ENCODE assay signal across 10 cellular contexts in the genomic region with DNA sequence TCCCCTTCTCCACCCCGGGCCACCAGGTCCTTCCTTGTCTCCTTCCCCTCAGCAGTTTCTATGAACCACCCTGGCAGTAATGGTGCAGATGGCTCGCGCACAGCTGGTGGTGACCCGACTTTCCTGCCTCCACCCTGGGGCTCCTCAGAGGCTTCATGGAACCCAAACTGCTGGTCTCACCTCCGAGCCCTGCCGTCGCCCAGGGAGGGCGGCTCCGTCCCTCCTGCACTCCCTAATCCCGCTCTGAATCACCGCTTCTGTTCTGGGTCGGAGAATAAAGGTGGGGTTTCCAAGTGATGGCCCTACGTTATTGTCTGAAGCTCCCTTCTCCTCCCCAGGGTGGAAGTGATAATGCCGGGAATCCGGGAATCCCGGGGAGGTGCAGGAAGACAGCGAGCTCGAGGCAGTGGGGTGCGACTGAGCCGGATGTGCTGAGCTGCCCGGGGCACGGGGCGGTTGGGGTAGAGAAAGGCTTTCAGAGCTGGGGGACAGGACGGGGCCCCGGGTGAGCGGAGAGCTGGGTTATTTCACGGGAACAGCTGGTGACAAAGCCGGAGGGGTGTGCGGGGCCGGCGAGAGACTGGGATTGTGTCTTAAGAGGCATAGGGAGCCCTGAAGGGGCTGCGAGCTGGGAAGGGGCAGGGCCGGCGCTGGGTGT. TPM values are rescaled to one million over a fixed set of nuclear protein-coding genes. Genes with fewer than 3 reads are reported as not detected.
DNase-seq lines count a peak whose midpoint lies in the region; ATAC-seq and TF ChIP-seq lines count a peak whose summit lies in the region.
"Had no signal": no experiment of that assay in that cellular context is flagged by ENCODE, and none has a peak within 500 bp of the region (broad histone marks: within the 10 kb centered on the region; RNA-seq: fewer than 3 reads in every experiment).

No MANE protein-coding gene starts in this region.

- H3K18ac ChIP-seq in trophoblast cell (ENCODE audit: low read length): no peak overlapping the region

- no peak overlapping the region for H4K91ac ChIP-seq in trophoblast cell (ENCODE audit: low read depth, low read length)

- no peak overlapping the region for H3K14ac ChIP-seq in trophoblast cell (ENCODE audit: low read length)

- H3K27ac ChIP-seq in Panc1 (ENCODE audit: low read length) (no peak overlapping the region; the same call in 1 of the 2 replicates), foreskin keratinocyte (peak overlapping the region; percentile 51), trophoblast cell (ENCODE audit: low read depth, low read length) (no peak overlapping the region)

- ATAC-seq in Panc1 (peak; percentile 42; the same call in 1 of the 2 replicates), foreskin keratinocyte (peak; percentile 62), GM19328 (IDR thresholded peaks at IDR 0.05; ENCODE audit: unreplicated experiment) (no peak), HG02610 (IDR thresholded peaks at IDR 0.05; ENCODE audit: unreplicated experiment) (no peak)

- no peaks in the 10 kb centered on the region for H3K9me3 ChIP-seq in Panc1 (ENCODE audit: control insufficient read depth, insufficient read depth, low read depth, low read length)
- H3K9me3 ChIP-seq in trophoblast cell (ENCODE audit: insufficient read depth, low read depth, low read length): no peaks in the 10 kb centered on the region

- in situ Hi-C loops in Panc1 (cut with HindIII; ENCODE audit: low pct_unique_long_range_greater_than_20kb, low sequenced_read_pairs): no loop called here

- no peak overlapping the region for H2BK120ac ChIP-seq in trophoblast cell (ENCODE audit: insufficient read depth, low read length, poor library complexity)

- no peaks in the 10 kb centered on the region for H3K79me1 ChIP-seq in trophoblast cell (ENCODE audit: low read length)

- peak overlapping the region; percentile 25 for H2AFZ ChIP-seq in trophoblast cell (ENCODE audit: insufficient read depth, low read length, poor library complexity)

- H3K36me3 ChIP-seq in Panc1 (ENCODE audit: control insufficient read depth, insufficient read depth, low read length): no peaks in the 10 kb centered on the region
- H3K36me3 ChIP-seq in trophoblast cell (ENCODE audit: control insufficient read depth in 1 of 2, insufficient read depth in 2 of 2, low read length in 2 of 2): no peaks in the 10 kb centered on the region

- H3K4ac ChIP-seq in trophoblast cell (ENCODE audit: low read depth, low read length): no peak overlapping the region

- no peak overlapping the region for H3K23ac ChIP-seq in trophoblast cell (ENCODE audit: low read length)

- BruUV-seq in Panc1 (replicated peaks; lab: Mats Ljungman, UMichigan): no TSS peak

- CTCF ChIA-PET in Panc1 (lab: Charles Lee): no interaction called here
- CTCF ChIA-PET in HEK293T (lab: Yijun Ruan, JAX): interaction anchor here (0.7 kb wide), 1 partner anchor 89 kb away, joined by 3 read pairs; no protein-coding TSS in a partner anchor

- POLR2A ChIA-PET in Panc1 (lab: Charles Lee) (no interaction called here), HEK293T (lab: Yijun Ruan, JAX) (no interaction called here)

- peak; percentile 70 for DNase-seq in DMS53 (lab: John Stamatoyannopoulos, UW)
- no peak for DNase-seq in Panc1 (ENCODE audit: low read depth, low spot score)
- peak in 1 of 2 donors; percentile 40 for DNase-seq in foreskin keratinocyte
- DNase-seq in trophoblast cell: no peak
- DNase-seq in dermis blood vessel endothelial cell: no peak
- no peak for DNase-seq in HEK293T (ENCODE audit: extremely low spot score)

- H3K9ac ChIP-seq in trophoblast cell (ENCODE audit: low read length): no peak overlapping the region

- peak overlapping the region; percentile 16 for H4K8ac ChIP-seq in trophoblast cell (ENCODE audit: low read depth, low read length)

- H2BK5ac ChIP-seq in trophoblast cell (ENCODE audit: low read depth, low read length, poor library complexity): no peak overlapping the region

- peak overlapping the region; percentile 72 for H4K12ac ChIP-seq in trophoblast cell (ENCODE audit: low read depth, low read length)

- no CpG with 5 or more reads among the region's 34 CpGs for WGBS in trophoblast cell (ENCODE audit: extremely low coverage, insufficient coverage, insufficient read length)

- H3K4me3 ChIP-seq in Panc1 (ENCODE audit: low read depth in 2 of 2, low read length in 2 of 2) (peak overlapping the region; percentile 3 to 32), trophoblast cell (ENCODE audit: low read depth, low read length) (peak overlapping the region; percentile 13)

- no peaks in the 10 kb centered on the region for H3K27me3 ChIP-seq in Panc1 (ENCODE audit: control insufficient read depth, insufficient read depth, low read length)
- H3K27me3 ChIP-seq in foreskin keratinocyte: no peaks in the 10 kb centered on the region
- H3K27me3 ChIP-seq in trophoblast cell (ENCODE audit: insufficient read depth, low read length): no peaks in the 10 kb centered on the region

- intact Hi-C loops in Panc1 (cut with micrococcal nuclease; ENCODE audit: unreplicated experiment): no loop called here

- H3K4me2 ChIP-seq in trophoblast cell (ENCODE audit: low read length): peak overlapping the region; percentile 62

- no peak overlapping the region for H2AK5ac ChIP-seq in trophoblast cell (ENCODE audit: low read length)

- no peak overlapping the region for H2BK12ac ChIP-seq in trophoblast cell (ENCODE audit: low read length)

- H3K79me2 ChIP-seq in trophoblast cell (ENCODE audit: control insufficient read depth, insufficient read depth, low read length, poor library complexity): no peaks in the 10 kb centered on the region

- no peak for TF ChIP-seq CTCF in Panc1 (IDR thresholded peaks at IDR 0.05)
- no peak for TF ChIP-seq CTCF in foreskin keratinocyte (conservative IDR thresholded peaks at IDR 0.05)

- H3K4me1 ChIP-seq in Panc1 (ENCODE audit: control insufficient read depth, insufficient read depth, low read length) (peaks cover 3% of the 10 kb centered on the region; the same call in 1 of the 2 replicates), foreskin keratinocyte (peaks cover 14% of the 10 kb centered on the region), trophoblast cell (ENCODE audit: control insufficient read depth in 1 of 2, insufficient read depth in 2 of 2, low read length in 2 of 2) (peaks cover 10 to 11% of the 10 kb centered on the region in 2 experiments)

TF ChIP-seq in HEK293T, 16 proteins besides CTCF, POLR2A, EP300 and RAD21:
- TF ChIP-seq NFRKB (IDR thresholded peaks at IDR 0.05) (no peak), ARNT (IDR thresholded peaks at IDR 0.05) (no peak), ELF4 (IDR thresholded peaks at IDR 0.05) (no peak), HDGF (IDR thresholded peaks at IDR 0.05; ENCODE audit: borderline replicate concordance) (no peak), SP1 (IDR thresholded peaks at IDR 0.05) (no peak), CTBP1 (IDR thresholded peaks at IDR 0.05; ENCODE audit: borderline replicate concordance) (no peak), L3MBTL2 (conservative IDR thresholded peaks at IDR 0.05) (no peak), FOXM1 (IDR thresholded peaks at IDR 0.05; ENCODE audit: borderline replicate concordance) (no peak), ZNF384 (IDR thresholded peaks at IDR 0.05) (no peak), PKNOX1 (IDR thresholded peaks at IDR 0.05) (no peak), FOXA1 (IDR thresholded peaks at IDR 0.05) (no peak)

RNA-seq across cellular contexts. Expression of gene FUT2, which starts 0.7 kb away (rescaled TPM):
- 0.08 TPM for total RNA-seq in Panc1 (2021; ENCODE audit: unreplicated experiment)
- polyA plus RNA-seq in Panc1 (2012; ENCODE audit: insufficient read length): 0.82 TPM
- total RNA-seq in foreskin keratinocyte: 3.6 and 3.7 TPM in 2 replicates
- 1.4 and 2.4 TPM in 2 replicates for polyA plus RNA-seq in foreskin keratinocyte
- not detected in 2 replicates for polyA plus RNA-seq in trophoblast cell (2013)
- not detected in 2 replicates for total RNA-seq in dermis blood vessel endothelial cell
- total RNA-seq: M059J, posterior vena cava had no signal

RNA-seq across cellular contexts. Expression of gene MAMSTR, which starts 23.0 kb away (rescaled TPM):
- 3.3 TPM for total RNA-seq in Panc1 (2021; ENCODE audit: unreplicated experiment)
- polyA plus RNA-seq in Panc1 (2012; ENCODE audit: insufficient read length): 5.8 TPM
- 1.5 and 2.1 TPM in 2 replicates for total RNA-seq in foreskin keratinocyte
- polyA plus RNA-seq in foreskin keratinocyte: 2.6 and 3.8 TPM in 2 replicates
- 0.82 and 0.86 TPM in 2 replicates for polyA plus RNA-seq in trophoblast cell (2013)
- 0.09 and 0.51 TPM in 2 replicates for total RNA-seq in dermis blood vessel endothelial cell

RNA-seq across cellular contexts. Expression of gene NTN5, which starts 23.7 kb away (rescaled TPM):
- total RNA-seq in Panc1 (2021; ENCODE audit: unreplicated experiment) (0.23 TPM), foreskin keratinocyte (not detected in 2 replicates), dermis blood vessel endothelial cell (0.05 TPM in 1 of 2 replicates, not detected in the other)
- polyA plus RNA-seq in Panc1 (2012; ENCODE audit: insufficient read length): 0.42 TPM
- polyA plus RNA-seq in foreskin keratinocyte: not detected in 2 replicates
- 0.11 and 0.19 TPM in 2 replicates for polyA plus RNA-seq in trophoblast cell (2013)

RNA-seq across cellular contexts. Expression of gene RASIP1, which starts 43.9 kb away (rescaled TPM):
- 0.41 TPM for total RNA-seq in Panc1 (2021; ENCODE audit: unreplicated experiment)
- polyA plus RNA-seq in Panc1 (2012; ENCODE audit: insufficient read length): 0.92 TPM
- total RNA-seq in foreskin keratinocyte: 11.3 and 12.6 TPM in 2 replicates
- 16.0 and 18.4 TPM in 2 replicates for polyA plus RNA-seq in foreskin keratinocyte
- 0.53 and 0.64 TPM in 2 replicates for polyA plus RNA-seq in trophoblast cell (2013)
- total RNA-seq in dermis blood vessel endothelial cell: 130 and 154 TPM in 2 replicates

RNA-seq across cellular contexts. Expression of gene IZUMO1, which starts 50.2 kb away (rescaled TPM):
- total RNA-seq in Panc1 (2021; ENCODE audit: unreplicated experiment): not detected
- not detected for polyA plus RNA-seq in Panc1 (2012; ENCODE audit: insufficient read length)
- total RNA-seq in foreskin keratinocyte: 0.28 and 0.58 TPM in 2 replicates
- polyA plus RNA-seq in foreskin keratinocyte: 0.07 and 0.18 TPM in 2 replicates
- 0.08 and 0.10 TPM in 2 replicates for polyA plus RNA-seq in trophoblast cell (2013)
- total RNA-seq in dermis blood vessel endothelial cell: 0.17 and 0.28 TPM in 2 replicates
- total RNA-seq: M059J had no signal

Comparison
In these comparisons a context has a peak if more than half of its experiments do, and no peak if none do; other contexts are left out.
1. ATAC-seq: peak in Panc1 (single experiment) and foreskin keratinocyte (single experiment); none in GM19328 (single experiment) and HG02610 (single experiment).